ENCODE assay signal across 22 cellular contexts in the genomic region with DNA sequence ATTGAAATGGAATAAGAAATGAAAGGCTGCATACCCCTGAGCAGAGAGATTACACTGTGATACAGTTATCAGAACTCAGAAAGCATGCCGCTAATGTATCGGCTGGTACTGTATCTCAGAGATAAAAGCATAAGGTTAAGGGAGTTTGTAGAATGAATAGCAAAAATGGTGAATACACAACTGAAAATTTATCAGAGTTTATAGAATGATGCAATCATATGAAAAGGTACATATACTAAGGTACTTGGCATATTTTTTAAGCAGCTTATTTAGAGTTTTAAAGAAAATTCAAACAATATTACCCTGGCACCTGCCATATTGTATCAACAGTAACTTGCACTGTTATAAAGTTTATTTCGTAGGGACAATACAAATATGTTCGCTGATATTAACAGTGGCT.
A peak's percentile ranks its signal among the peaks of the same experiment; 100 is the strongest.
DNase-seq lines count a peak whose midpoint lies in the region; ATAC-seq, FAIRE-seq and TF ChIP-seq lines count a peak whose summit lies in the region.
"Had no signal": no experiment of that assay in that cellular context is flagged by ENCODE, and none has a peak within 500 bp of the region (broad histone marks: within the 10 kb centered on the region; RNA-seq: fewer than 3 reads in every experiment).

No MANE protein-coding gene starts in this region.

- no peak for TF ChIP-seq RAD21 in HepG2 (CRISPR knock-in tag; IDR thresholded peaks at IDR 0.05)

- H3K4me3 ChIP-seq in HepG2 (replicated peaks in 1 of 3; ENCODE audit: insufficient read depth in 1 of 3, low read depth in 2 of 3, low read length in 3 of 3) (no peak overlapping the region), right lobe of liver (no peak overlapping the region), smooth muscle cell (no peak overlapping the region), A673 (ENCODE audit: low read depth, low read length, poor library complexity, severe bottlenecking) (no peak overlapping the region)
- H3K4me3 ChIP-seq: A549, GM23248 had no signal

- H2AFZ ChIP-seq in HepG2 (ENCODE audit: low read length) (no peak overlapping the region), smooth muscle cell (ENCODE audit: low read depth) (peak overlapping the region; percentile 15)
- H2AFZ ChIP-seq: GM23248 had no signal

- 60% methylated on average over 4 of the region's 4 CpGs for WGBS in HepG2 (ENCODE audit: low lambda C conversion rate)
- WGBS in right lobe of liver (ENCODE audit: insufficient coverage, low coverage, low lambda C conversion rate, missing lambda C conversion rate), result 95% methylated on average over 4 of the region's 4 CpGs
- 95% methylated on average over 4 of the region's 4 CpGs for WGBS in smooth muscle cell (ENCODE audit: low lambda C conversion rate)

- TF ChIP-seq POLR2A in HepG2 (IDR thresholded peaks at IDR 0.05; ENCODE audit: insufficient read depth in 1 of 2, low read depth in 2 of 2, low read length in 2 of 2), result no peak
- no peak for TF ChIP-seq POLR2A in right lobe of liver (IDR thresholded peaks at IDR 0.05)
- TF ChIP-seq POLR2A in erythroblast (IDR thresholded peaks at IDR 0.05; ENCODE audit: low read length), result no peak

- H3K27me3 ChIP-seq in HepG2 (ENCODE audit: control insufficient read depth in 1 of 2, insufficient read depth in 2 of 2, low read length in 2 of 2) (no peaks in the 10 kb centered on the region), right lobe of liver (no peaks in the 10 kb centered on the region), smooth muscle cell (ENCODE audit: low read depth) (no peaks in the 10 kb centered on the region), A673 (replicated peaks; ENCODE audit: insufficient read depth, low read depth, low read length, poor library complexity) (no peaks in the 10 kb centered on the region)

- TF ChIP-seq CTCF in HepG2 (CRISPR knock-in tag; IDR thresholded peaks at IDR 0.05), result no peak
- no peak for TF ChIP-seq CTCF in right lobe of liver (IDR thresholded peaks at IDR 0.05)
- TF ChIP-seq CTCF in smooth muscle cell (IDR thresholded peaks at IDR 0.05; ENCODE audit: borderline replicate concordance, insufficient read depth, poor library complexity, severe bottlenecking), result no peak
- no peak for TF ChIP-seq CTCF in A673 (conservative IDR thresholded peaks at IDR 0.05; ENCODE audit: low read depth, low read length)

- in situ Hi-C loops in HepG2 (cut with HindIII; ENCODE audit: extremely low pct_ligation_motif_present, low pct_unique_long_range_greater_than_20kb), result no loop called here

- no peaks in the 10 kb centered on the region for H3K4me1 ChIP-seq in HepG2 (ENCODE audit: insufficient read depth, low read length)
- no peaks in the 10 kb centered on the region for H3K4me1 ChIP-seq in right lobe of liver
- H3K4me1 ChIP-seq in smooth muscle cell (ENCODE audit: low read depth), result no peaks in the 10 kb centered on the region
- no peaks in the 10 kb centered on the region for H3K4me1 ChIP-seq in A673 (ENCODE audit: insufficient read depth, low read length, poor library complexity, severe bottlenecking)
- H3K4me1 ChIP-seq: A549, Caco-2 had no signal

- H3K27ac ChIP-seq in HepG2 (ENCODE audit: extremely low read length, insufficient read depth, low read length), result no peak overlapping the region
- H3K27ac ChIP-seq in right lobe of liver, result no peak overlapping the region
- no peak overlapping the region for H3K27ac ChIP-seq in smooth muscle cell (ENCODE audit: low read depth)
- H3K27ac ChIP-seq in A673 (ENCODE audit: low read depth, low read length, poor library complexity, severe bottlenecking), result no peak overlapping the region
- H3K27ac ChIP-seq: A549, GM23248 had no signal

- CTCF ChIA-PET in HepG2 (lab: Yijun Ruan, JAX; ENCODE audit: low intra/inter-chr PET ratio, low total read pairs) (no interaction called here), A673 (lab: Charles Lee) (no interaction called here)

- POLR2A ChIA-PET in HepG2 (lab: Yijun Ruan, JAX) (no interaction called here), A673 (lab: Charles Lee; ENCODE audit: low non-redundant PET) (no interaction called here)

- TF ChIP-seq EP300 in HepG2 (IDR thresholded peaks at IDR 0.05; ENCODE audit: low read depth in 2 of 2, low read length in 2 of 2), result no peak
- TF ChIP-seq EP300 in HepG2 (CRISPR knock-in tag; IDR thresholded peaks at IDR 0.05; ENCODE audit: borderline replicate concordance), result no peak

- intact Hi-C loops in HepG2 (cut with micrococcal nuclease; ENCODE audit: unreplicated experiment) (loop anchor here (5.0 kb wide), 1 partner anchor 72 kb away; no protein-coding TSS in a partner anchor), right lobe of liver (cut with DNase I) (no loop called here), A673 (cut with micrococcal nuclease; ENCODE audit: unreplicated experiment) (no loop called here)

- DNase-seq in HepG2 (ENCODE audit: low spot score), result no peak
- no peak for DNase-seq in right lobe of liver
- DNase-seq in erythroblast (lab: John Stamatoyannopoulos, UW), result peak; percentile 9 to 27
- DNase-seq in smooth muscle cell (lab: John Stamatoyannopoulos, UW; ENCODE audit: unreplicated experiment), result no peak
- no peak for DNase-seq in iPS-NIHi7 (ENCODE audit: extremely low spot score)
- no peak for DNase-seq in CD1c-positive myeloid dendritic cell (ENCODE audit: extremely low spot score)
- no peak for DNase-seq in A673 (ENCODE audit: low spot score)
- DNase-seq: 8988T; C1 segment of cervical spinal cord; Caco-2; CD4-positive, CD25-positive, alpha-beta regulatory T cell; CD8-positive, alpha-beta T cell; DMS153; DND-41; GM23248; H7; HCEC 1CT had no signal

- H3K9ac ChIP-seq in HepG2 (ENCODE audit: insufficient read depth, low read depth, low read length), result no peak overlapping the region
- H3K9ac ChIP-seq in smooth muscle cell (ENCODE audit: low read depth), result no peak overlapping the region
- H3K9ac ChIP-seq: GM23248 had no signal

- H3K79me2 ChIP-seq in HepG2 (ENCODE audit: insufficient read depth, low read length) (no peaks in the 10 kb centered on the region), smooth muscle cell (ENCODE audit: low read depth) (no peaks in the 10 kb centered on the region)

- no peak overlapping the region for H3K4me2 ChIP-seq in HepG2 (ENCODE audit: low read depth, low read length)
- no peak overlapping the region for H3K4me2 ChIP-seq in smooth muscle cell
- H3K4me2 ChIP-seq: A549 had no signal

- no peaks in the 10 kb centered on the region for H3K36me3 ChIP-seq in HepG2 (replicated peaks in 1 of 2; ENCODE audit: control insufficient read depth in 1 of 2, insufficient read depth in 2 of 2, low read length in 2 of 2)
- H3K36me3 ChIP-seq in right lobe of liver, result no peaks in the 10 kb centered on the region
- H3K36me3 ChIP-seq in smooth muscle cell (ENCODE audit: low read depth), result no peaks in the 10 kb centered on the region
- no peaks in the 10 kb centered on the region for H3K36me3 ChIP-seq in A673 (ENCODE audit: insufficient read depth, low read length, poor library complexity, severe bottlenecking)

- no peaks in the 10 kb centered on the region for H3F3A ChIP-seq in smooth muscle cell (ENCODE audit: low read depth)

- no TSS peak for BruUV-seq in HepG2 (replicated peaks; lab: Mats Ljungman, UMichigan)
- BruUV-seq in A673 (replicated peaks; lab: Mats Ljungman, UMichigan), result no TSS peak

- no peak for ATAC-seq in HepG2
- ATAC-seq in right lobe of liver, result no peak
- ATAC-seq: A549; CD8-positive, alpha-beta T cell had no signal

- H4K20me1 ChIP-seq in HepG2 (ENCODE audit: insufficient read depth, low read length), result no peaks in the 10 kb centered on the region
- no peaks in the 10 kb centered on the region for H4K20me1 ChIP-seq in smooth muscle cell (ENCODE audit: low read depth)

- H3K9me3 ChIP-seq in HepG2 (ENCODE audit: low read length), result no peaks in the 10 kb centered on the region
- H3K9me3 ChIP-seq in right lobe of liver, result no peaks in the 10 kb centered on the region
- peaks cover 1% of the 10 kb centered on the region for H3K9me3 ChIP-seq in smooth muscle cell (replicated peaks; ENCODE audit: low read depth)
- no peaks in the 10 kb centered on the region for H3K9me3 ChIP-seq in A673 (ENCODE audit: low read depth, low read length, poor library complexity, severe bottlenecking)
- H3K9me3 ChIP-seq: A549, Caco-2 had no signal

- FAIRE-seq in HepG2 (lab: Jason Lieb, UNC), result no peak
- FAIRE-seq: A549, G401.6, GM12892, GM19239, H1 had no signal

TF ChIP-seq in HepG2, 621 proteins besides CTCF, POLR2A, EP300 and RAD21:
- no peak for TF ChIP-seq DNMT3B (CRISPR knock-in tag; conservative IDR thresholded peaks at IDR 0.05)
- peak; percentile 67 for TF ChIP-seq ATF7 (IDR thresholded peaks at IDR 0.05)
- TF ChIP-seq ATF7 (CRISPR knock-in tag; IDR thresholded peaks at IDR 0.05), result no peak

Comparison
In these comparisons a context has a peak if more than half of its experiments do, and no peak if none do; other contexts are left out.
1. DNase-seq: peak in erythroblast (2 of 2); none in HepG2 (single experiment), right lobe of liver (0 of 3), smooth muscle cell (single experiment), iPS-NIHi7 (single experiment), CD1c-positive myeloid dendritic cell (single experiment) and A673 (single experiment).